8 cellular contexts compared by ENCODE assay signal in genomic region chr1:156657161-156657970, GRCh38. TPM values are rescaled to one million over a fixed set of nuclear protein-coding genes. Genes with fewer than 3 reads are reported as not detected.
DNase-seq lines count a peak whose midpoint lies in the region; ATAC-seq and TF ChIP-seq lines count a peak whose summit lies in the region.

No MANE protein-coding gene starts in this region.

- no peaks in the 10 kb centered on the region for H3K36me3 ChIP-seq in SK-N-SH (replicated peaks in 1 of 2; ENCODE audit: control insufficient read depth in 1 of 2, insufficient read depth in 2 of 2, low read length in 1 of 2)
- no peaks in the 10 kb centered on the region for H3K36me3 ChIP-seq in heart right ventricle
- H3K36me3 ChIP-seq in tibial artery = no peaks in the 10 kb centered on the region

- no peak overlapping the region for H2AFZ ChIP-seq in SK-N-SH (ENCODE audit: low read depth)

- H3F3A ChIP-seq in SK-N-SH (replicated peaks; ENCODE audit: insufficient read depth) = peaks cover 17% of the 10 kb centered on the region

- peak in 7 of 8 donors; percentile 15 to 51 (median 37) for ATAC-seq in heart right ventricle

- DNase-seq in D341Med (ENCODE audit: low spot score) = peak; percentile 93
- peak; percentile 89 for DNase-seq in SK-N-SH
- DNase-seq in heart right ventricle = peak; percentile 77 to 86
- DNase-seq in pons (ENCODE audit: low spot score) = peak; percentile 62
- peak; percentile 72 to 89 for DNase-seq in tibial artery
- DNase-seq in dedifferentiated amniotic fluid mesenchymal stem cell (ENCODE audit: extremely low spot score) = no peak

- CTCF ChIA-PET in SK-N-SH (lab: Yijun Ruan, JAX) = interaction anchor here (0.6 to 13.1 kb wide), 23 partner anchors 9 to 274 kb away, joined by 3 to 682 read pairs (median 5); partner anchors contain the start of genes BCAN, CRABP2, HAPLN2 and ISG20L2

- H3K9me2 ChIP-seq in SK-N-SH = no peaks in the 10 kb centered on the region

- intact Hi-C loops in heart right ventricle (cut with DNase I) = loop anchor here (1.0 to 10.0 kb wide), 8 partner anchors 30 to 273 kb away; no protein-coding TSS in a partner anchor
- intact Hi-C loops in tibial artery (cut with DNase I; ENCODE audit: low total_unique reads) = loop anchor here (2.0 to 5.0 kb wide), 3 partner anchors 31 to 270 kb away; no protein-coding TSS in a partner anchor

- H3K4me3 Mint-ChIP-seq in activated naive CD8-positive, alpha-beta T cell = peak overlapping the region; percentile 83

- H3K27ac ChIP-seq in SK-N-SH (ENCODE audit: low read depth in 2 of 2, low read length in 1 of 2) = no peak overlapping the region; a peak in 1 of 4 replicates
- peak overlapping the region in 1 of 10 donors; percentile 30 for H3K27ac ChIP-seq in heart right ventricle
- no peak overlapping the region for H3K27ac ChIP-seq in tibial artery

- TF ChIP-seq RAD21 in Ishikawa (IDR thresholded peaks at IDR 0.05; ENCODE audit: low read depth) = peak; percentile 79
- peak; percentile 92 for TF ChIP-seq RAD21 in SK-N-SH (IDR thresholded peaks at IDR 0.05; ENCODE audit: low read length)

- H3K4me1 Mint-ChIP-seq in activated naive CD8-positive, alpha-beta T cell (ENCODE audit: low read depth) = peaks cover 41% of the 10 kb centered on the region

- peak; percentile 95 for TF ChIP-seq CTCF in SK-N-SH (IDR thresholded peaks at IDR 0.05)
- TF ChIP-seq CTCF in heart right ventricle (IDR thresholded peaks at IDR 0.05) = peak; percentile 96 to 99 (median 98)
- peak; percentile 94 to 98 for TF ChIP-seq CTCF in tibial artery (IDR thresholded peaks at IDR 0.05)

- H3K27ac Mint-ChIP-seq in activated naive CD8-positive, alpha-beta T cell = no peak overlapping the region

- WGBS in SK-N-SH (ENCODE audit: low lambda C conversion rate) = 11% methylated on average over 36 of the region's 45 CpGs
- 1% methylated on average over 45 of the region's 45 CpGs for WGBS in heart right ventricle, 2 donors

- H3K9me3 ChIP-seq in SK-N-SH (no peaks in the 10 kb centered on the region), heart right ventricle (no peaks in the 10 kb centered on the region), tibial artery (no peaks in the 10 kb centered on the region)

- TF ChIP-seq EP300 in Ishikawa (IDR thresholded peaks at IDR 0.05; ENCODE audit: borderline replicate concordance) = no peak
- no peak for TF ChIP-seq EP300 in SK-N-SH (IDR thresholded peaks at IDR 0.05; ENCODE audit: borderline replicate concordance in 1 of 2, low read depth in 1 of 2, low read length in 1 of 2)

- no peaks in the 10 kb centered on the region for H3K36me3 Mint-ChIP-seq in activated naive CD8-positive, alpha-beta T cell

- no peak overlapping the region for H3K9ac ChIP-seq in SK-N-SH

- no peaks in the 10 kb centered on the region for H3K79me2 ChIP-seq in SK-N-SH (ENCODE audit: insufficient read depth)

- POLR2A ChIA-PET in SK-N-SH (lab: Yijun Ruan, JAX) = interaction anchor here (1.9 kb wide), 1 partner anchor 30 kb away, joined by 7 read pairs; no protein-coding TSS in a partner anchor

- peaks cover 27 to 43% of the 10 kb centered on the region in 2 experiments; a peak in 3 of 4 replicates for H3K4me1 ChIP-seq in SK-N-SH (ENCODE audit: control insufficient read depth in 1 of 2, insufficient read depth in 2 of 2, low read depth in 1 of 2, low read length in 1 of 2)
- H3K4me1 ChIP-seq in heart right ventricle = peaks cover 33 to 57% (median 52%) of the 10 kb centered on the region in 9 donors
- H3K4me1 ChIP-seq in tibial artery = peaks cover 0 to 57% (median 45%) of the 10 kb centered on the region in 4 donors

- H3K9me3 Mint-ChIP-seq in activated naive CD8-positive, alpha-beta T cell (ENCODE audit: low read depth) = no peaks in the 10 kb centered on the region

- H3K27me3 ChIP-seq in SK-N-SH (ENCODE audit: insufficient read depth) (no peaks in the 10 kb centered on the region), heart right ventricle (peaks cover 0 to 50% (median 35%) of the 10 kb centered on the region in 7 donors), tibial artery (peaks cover 0 to 34% of the 10 kb centered on the region in 2 donors)

- peaks cover 4% of the 10 kb centered on the region for H4K20me1 ChIP-seq in SK-N-SH (ENCODE audit: insufficient read depth)

- H3K4me3 ChIP-seq in SK-N-SH (ENCODE audit: low read depth in 2 of 2, low read length in 1 of 2) = peak overlapping the region; percentile 29 to 44
- H3K4me3 ChIP-seq in heart right ventricle = peak overlapping the region in 9 of 10 donors; percentile 17 to 52 (median 37)
- peak overlapping the region; percentile 32 to 40 for H3K4me3 ChIP-seq in tibial artery

- H3K27me3 Mint-ChIP-seq in activated naive CD8-positive, alpha-beta T cell = peaks cover 33% of the 10 kb centered on the region

- H3K4me2 ChIP-seq in SK-N-SH = peak overlapping the region; percentile 68

TF ChIP-seq in Ishikawa, 13 proteins besides CTCF, POLR2A, EP300 and RAD21:
- TF ChIP-seq YY1 (IDR thresholded peaks at IDR 0.05; ENCODE audit: low read depth) = no peak
- TF ChIP-seq, protein P1, sequence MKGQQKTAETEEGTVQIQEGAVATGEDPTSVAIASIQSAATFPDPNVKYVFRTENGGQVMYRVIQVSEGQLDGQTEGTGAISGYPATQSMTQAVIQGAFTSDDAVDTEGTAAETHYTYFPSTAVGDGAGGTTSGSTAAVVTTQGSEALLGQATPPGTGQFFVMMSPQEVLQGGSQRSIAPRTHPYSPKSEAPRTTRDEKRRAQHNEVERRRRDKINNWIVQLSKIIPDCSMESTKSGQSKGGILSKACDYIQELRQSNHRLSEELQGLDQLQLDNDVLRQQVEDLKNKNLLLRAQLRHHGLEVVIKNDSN (IDR thresholded peaks at IDR 0.05) = no peak

TF ChIP-seq in SK-N-SH, 30 proteins besides CTCF, POLR2A, EP300 and RAD21 (continues in another document):
- TF ChIP-seq JUND (IDR thresholded peaks at IDR 0.05) (no peak), ZBTB33 (IDR thresholded peaks at IDR 0.05; ENCODE audit: borderline replicate concordance, low read depth) (no peak), TAF1 (IDR thresholded peaks at IDR 0.05; ENCODE audit: borderline replicate concordance, low read depth, low read length) (no peak), TEAD4 (IDR thresholded peaks at IDR 0.05; ENCODE audit: borderline replicate concordance, insufficient read depth) (no peak), EZH2phosphoT487 (IDR thresholded peaks at IDR 0.05; ENCODE audit: borderline replicate concordance, low read depth) (no peak)

RNA-seq across cellular contexts. Expression of gene BCAN, which starts 15.4 kb away (rescaled TPM):
- polyA plus RNA-seq in SK-N-SH (2012; rRNA removed) (0.13 and 0.25 TPM in 2 replicates), heart right ventricle (under 1 TPM; 0.20 to 0.29 TPM)
- 0.08 and 0.25 TPM in 2 replicates for polyA plus RNA-seq in SK-N-SH (2012; cell fraction: cytosol; rRNA removed)
- polyA plus RNA-seq in SK-N-SH (2012; cell fraction: nucleus; rRNA removed) = 0.10 and 0.20 TPM in 2 replicates
- total RNA-seq in heart right ventricle = under 1 TPM in 6 of 10 donors, not detected in 4; 0.14 to 0.52 (median 0.24) TPM

RNA-seq across cellular contexts. Expression of gene NES, which starts 19.8 kb away (rescaled TPM):
- polyA plus RNA-seq in SK-N-SH (2012; rRNA removed) = 12.6 and 15.8 TPM in 2 replicates
- 10.5 and 12.5 TPM in 2 replicates for polyA plus RNA-seq in SK-N-SH (2012; cell fraction: cytosol; rRNA removed)
- polyA plus RNA-seq in SK-N-SH (2012; cell fraction: nucleus; rRNA removed) = 28.7 and 40.4 TPM in 2 replicates
- total RNA-seq in heart right ventricle = 100 to 1,000 TPM in 9 of 10 donors, 10 to 100 TPM in 1; 84.6 to 389 (median 196) TPM
- 100 to 1,000 TPM in 1 of 2 donors, 10 to 100 TPM in 1; 46.8 to 116 TPM for polyA plus RNA-seq in heart right ventricle

RNA-seq across cellular contexts. Expression of gene HAPLN2, which starts 38.2 kb away (rescaled TPM):
- 0.10 and 0.20 TPM in 2 replicates for polyA plus RNA-seq in SK-N-SH (2012; rRNA removed)
- polyA plus RNA-seq in SK-N-SH (2012; cell fraction: cytosol; rRNA removed) = not detected in 2 replicates
- 0.98 and 1.1 TPM in 2 replicates for polyA plus RNA-seq in SK-N-SH (2012; cell fraction: nucleus; rRNA removed)
- total RNA-seq in heart right ventricle = 1 to 10 TPM in 3 of 10 donors, under 1 TPM in 6, not detected in 1; 0.24 to 1.7 (median 0.77) TPM
- polyA plus RNA-seq in heart right ventricle = 1 to 10 TPM; 3.0 to 6.3 TPM

RNA-seq across cellular contexts. Expression of gene CRABP2, which starts 48.0 kb away (rescaled TPM):
- 13.3 and 42.1 TPM in 2 replicates for polyA plus RNA-seq in SK-N-SH (2012; rRNA removed)
- 27.0 TPM in 2 replicates for polyA plus RNA-seq in SK-N-SH (2012; cell fraction: cytosol; rRNA removed)
- polyA plus RNA-seq in SK-N-SH (2012; cell fraction: nucleus; rRNA removed) = 21.2 and 48.9 TPM in 2 replicates
- 1 to 10 TPM in 4 of 10 donors, under 1 TPM in 5, not detected in 1; 0.25 to 2.7 (median 0.64) TPM for total RNA-seq in heart right ventricle
- polyA plus RNA-seq in heart right ventricle = 1 to 10 TPM; 1.5 to 1.8 TPM

RNA-seq across cellular contexts. Expression of gene GPATCH4, which starts 56.1 kb away (rescaled TPM):
- polyA plus RNA-seq in SK-N-SH (2012; rRNA removed) (36.6 and 46.8 TPM in 2 replicates), heart right ventricle (10 to 100 TPM; 24.1 to 34.5 TPM)
- 45.1 and 47.1 TPM in 2 replicates for polyA plus RNA-seq in SK-N-SH (2012; cell fraction: cytosol; rRNA removed)
- 41.7 and 60.0 TPM in 2 replicates for polyA plus RNA-seq in SK-N-SH (2012; cell fraction: nucleus; rRNA removed)
- 10 to 100 TPM in 9 of 10 donors, 1 to 10 TPM in 1; 9.3 to 25.4 (median 13.3) TPM for total RNA-seq in heart right ventricle
